ENCODE assay signal across 2 cellular contexts in genomic region chr3:183653209-183654064, GRCh38.
TF ChIP-seq lines count a peak whose summit lies in the region.

No MANE protein-coding gene starts in this region.

TF ChIP-seq in endothelial cell of umbilical vein, 7 proteins besides CTCF, POLR2A, EP300 and RAD21:
- TF ChIP-seq POLR2AphosphoS5 (IDR thresholded peaks at IDR 0.05; ENCODE audit: insufficient read depth, low read depth, low read length): no peak
- no peak for TF ChIP-seq FOS (IDR thresholded peaks at IDR 0.05; ENCODE audit: borderline replicate concordance, insufficient read depth, low read length)
- no peak for TF ChIP-seq GATA2 (IDR thresholded peaks at IDR 0.05; ENCODE audit: insufficient read depth, insufficient read length, low read depth, low read length)
- TF ChIP-seq MAX (IDR thresholded peaks at IDR 0.05; ENCODE audit: insufficient read depth, insufficient read length): no peak
- TF ChIP-seq MYC (IDR thresholded peaks at IDR 0.05; ENCODE audit: low read depth, low read length): no peak
- no peak for TF ChIP-seq EZH2 (IDR thresholded peaks at IDR 0.05; ENCODE audit: borderline replicate concordance, low read depth, low read length, severe bottlenecking)
- TF ChIP-seq JUN (IDR thresholded peaks at IDR 0.05; ENCODE audit: borderline replicate concordance, insufficient read depth, insufficient read length, low read depth): no peak

TF ChIP-seq in SK-N-SH treated with all-trans-retinoic acid at 6 μM for 48 hours, 23 proteins besides CTCF, POLR2A, EP300 and RAD21:
- TF ChIP-seq ZFP3 (CRISPR knock-in tag; IDR thresholded peaks at IDR 0.05) (no peak), GLIS3 (CRISPR knock-in tag; IDR thresholded peaks at IDR 0.05) (no peak), PATZ1 (CRISPR knock-in tag; IDR thresholded peaks at IDR 0.05; ENCODE audit: borderline replicate concordance) (no peak), PPARA (CRISPR knock-in tag; IDR thresholded peaks at IDR 0.05; ENCODE audit: borderline replicate concordance) (no peak), CSDC2 (CRISPR knock-in tag; IDR thresholded peaks at IDR 0.05) (no peak), CREB5 (CRISPR knock-in tag; IDR thresholded peaks at IDR 0.05; ENCODE audit: low read depth) (no peak), ISL1 (CRISPR knock-in tag; IDR thresholded peaks at IDR 0.05) (no peak), BACH2 (CRISPR knock-in tag; IDR thresholded peaks at IDR 0.05; ENCODE audit: borderline replicate concordance) (no peak), ZNF70 (CRISPR knock-in tag; IDR thresholded peaks at IDR 0.05) (no peak), ZC3H10 (CRISPR knock-in tag; IDR thresholded peaks at IDR 0.05) (no peak), SNAI2 (CRISPR knock-in tag; IDR thresholded peaks at IDR 0.05) (no peak), ZNF8 (CRISPR knock-in tag; IDR thresholded peaks at IDR 0.05) (no peak), ZNF565 (CRISPR knock-in tag; conservative IDR thresholded peaks at IDR 0.05; ENCODE audit: low read depth) (no peak), ARNTL (CRISPR knock-in tag; IDR thresholded peaks at IDR 0.05; ENCODE audit: borderline replicate concordance, low read depth) (no peak), RARB (CRISPR knock-in tag; IDR thresholded peaks at IDR 0.05) (no peak)
